ENCODE assay signal across 2 cellular contexts in genomic region chr19:812049-812816, GRCh38.
TF ChIP-seq lines count a peak whose summit lies in the region.

No MANE protein-coding gene starts in this region.

TF ChIP-seq in GM23338, 12 proteins besides CTCF, POLR2A, EP300 and RAD21:
- no peak for TF ChIP-seq STAT1 (IDR thresholded peaks at IDR 0.05; ENCODE audit: unreplicated experiment)
- peak; percentile 27; the same call in 1 of the 2 replicates for TF ChIP-seq POLR2AphosphoS5 (IDR thresholded peaks at IDR 0.05; ENCODE audit: low read depth)
- no peak for TF ChIP-seq EZH2phosphoT487 (IDR thresholded peaks at IDR 0.05; ENCODE audit: unreplicated experiment)

TF ChIP-seq in GM12878, 131 proteins besides CTCF, POLR2A, EP300 and RAD21:
- no peak for TF ChIP-seq POLR2AphosphoS2 (IDR thresholded peaks at IDR 0.05; ENCODE audit: low read depth, low read length)
- TF ChIP-seq ZBTB33 (IDR thresholded peaks at IDR 0.05), result 0 out of 2 replicates have a peak, but pooled peaks have one; percentile 55
- TF ChIP-seq POLR2AphosphoS5 (IDR thresholded peaks at IDR 0.05; ENCODE audit: low read length), result peak; percentile 84; the same call in 1 of the 2 replicates
- TF ChIP-seq POU2F2 (IDR thresholded peaks at IDR 0.05; ENCODE audit: borderline replicate concordance, low read depth, low read length), result peak; percentile 41; the same call in 1 of the 3 replicates
